ENCODE assay signal across 8 cellular contexts in the genomic region with DNA sequence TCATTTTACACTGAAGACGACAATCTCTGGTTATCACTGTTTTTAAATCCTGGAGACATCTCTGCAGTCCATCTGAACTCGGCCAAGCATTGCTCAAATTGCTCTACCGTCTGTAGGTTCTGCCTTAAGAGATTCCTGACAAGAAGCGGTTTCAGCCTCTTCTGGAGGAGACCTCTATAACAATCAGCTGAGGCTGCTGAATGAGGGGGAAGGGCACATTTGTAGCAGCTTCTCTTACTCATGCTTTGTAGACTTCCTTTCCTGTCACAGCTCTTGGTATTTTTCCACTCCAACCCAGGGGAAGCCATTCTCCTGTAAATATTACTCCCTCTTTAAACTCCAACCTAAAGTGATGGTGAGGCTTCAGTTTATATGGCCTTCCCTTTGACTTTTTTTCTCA. TPM values are rescaled to one million over a fixed set of nuclear protein-coding genes. Genes with fewer than 3 reads are reported as not detected.
A peak's percentile ranks its signal among the peaks of the same experiment; 100 is the strongest.
DNase-seq lines count a peak whose midpoint lies in the region; ATAC-seq and TF ChIP-seq lines count a peak whose summit lies in the region.

No MANE protein-coding gene starts in this region.

- no peaks in the 10 kb centered on the region for H3K27me3 ChIP-seq in vagina

- peaks cover 29% of the 10 kb centered on the region for H3K4me1 ChIP-seq in vagina

- TF ChIP-seq CTCF in astrocyte of the spinal cord (IDR thresholded peaks at IDR 0.05; ENCODE audit: low read depth, low read length) (no peak), vagina (IDR thresholded peaks at IDR 0.05) (no peak)

- intact Hi-C loops in vagina (cut with DNase I) = loop anchor here (5.0 kb wide), 1 partner anchor 45 kb away; no protein-coding TSS in a partner anchor

- H3K27ac ChIP-seq in vagina = peak overlapping the region; percentile 85

- TF ChIP-seq POLR2A in vagina (IDR thresholded peaks at IDR 0.05) = no peak

- in situ Hi-C loops in astrocyte of the spinal cord (cut with HindIII; ENCODE audit: low sequenced_read_pairs) = no loop called here

- ATAC-seq in GM21360 (IDR thresholded peaks at IDR 0.05; ENCODE audit: unreplicated experiment) = no peak
- ATAC-seq in HG03196 (IDR thresholded peaks at IDR 0.05; ENCODE audit: unreplicated experiment) = no peak

- DNase-seq in ELR (ENCODE audit: low read depth) = peak; percentile 91
- DNase-seq in NCI-H2107 (lab: John Stamatoyannopoulos, UW) = peak; percentile 67
- DNase-seq in astrocyte of the spinal cord (ENCODE audit: low read depth, low spot score) = peak; percentile 90
- DNase-seq in left kidney (ENCODE audit: low read depth, low spot score) = peak; percentile 73
- no peak for DNase-seq in vagina (ENCODE audit: extremely low spot score in 2 of 2)
- DNase-seq in NCI-H2081 treated with DMSO at 0.1 percent for 48 hours (lab: John Stamatoyannopoulos, UW) = no peak

- H3K36me3 ChIP-seq in vagina = no peaks in the 10 kb centered on the region

- no peaks in the 10 kb centered on the region for H3K9me3 ChIP-seq in vagina

- H3K4me3 ChIP-seq in astrocyte of the spinal cord (ENCODE audit: low read depth, low read length) (no peak overlapping the region), vagina (no peak overlapping the region)

RNA-seq across cellular contexts. Expression of a gene that starts 3.0 kb away (rescaled TPM):
- 14.2 TPM for total RNA-seq in vagina

RNA-seq across cellular contexts. Expression of a gene that starts 22.6 kb away (rescaled TPM):
- total RNA-seq in vagina = 24.1 TPM

RNA-seq across cellular contexts. Expression of a gene that starts 51.8 kb away (rescaled TPM):
- total RNA-seq in vagina = 62.1 TPM

Comparison
In these comparisons a context has a peak if more than half of its experiments do, and no peak if none do; other contexts are left out.
1. DNase-seq: peak in ELR (single experiment), NCI-H2107 (single experiment), astrocyte of the spinal cord (single experiment) and left kidney (single experiment); none in vagina (0 of 2) and NCI-H2081 treated with DMSO at 0.1 percent for 48 hours (single experiment).